In the genomic region with DNA sequence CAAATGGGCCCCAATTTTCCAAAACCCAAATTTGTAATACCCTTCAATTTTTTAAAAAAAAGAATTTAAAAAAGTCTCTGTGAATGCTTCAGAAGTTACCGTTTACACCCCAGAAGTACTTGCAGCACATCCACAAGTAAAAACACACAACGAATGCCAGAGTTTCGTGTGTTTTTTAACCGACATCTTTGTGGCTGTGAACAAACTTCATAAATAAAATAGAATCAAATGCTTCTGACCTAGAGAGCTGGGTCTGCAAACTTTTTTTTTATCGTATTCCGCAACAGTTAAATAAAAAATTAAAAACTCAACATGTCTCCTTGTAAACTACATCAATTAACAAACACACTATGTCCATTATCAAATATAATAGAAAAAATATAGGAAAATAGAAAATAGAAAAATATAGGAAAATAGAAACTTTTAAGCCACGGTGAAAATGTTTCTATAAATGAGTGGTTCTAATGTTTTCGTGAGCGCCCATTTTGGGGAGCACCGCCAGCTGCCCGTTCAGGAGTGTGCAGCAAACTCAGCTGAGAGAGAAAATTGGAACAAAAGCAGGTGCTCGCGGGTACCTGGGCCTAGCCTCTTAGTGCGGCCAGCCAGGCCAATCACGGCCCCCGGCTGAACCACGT, we compare ENCODE assay signal across 2 cellular contexts.
A peak's percentile ranks its signal among the peaks of the same experiment; 100 is the strongest.
TF ChIP-seq lines count a peak whose summit lies in the region.

No MANE protein-coding gene starts in this region.

TF ChIP-seq in SK-N-SH, 30 proteins besides CTCF, POLR2A, EP300 and RAD21 (continued from another document):
- TF ChIP-seq, protein P1, sequence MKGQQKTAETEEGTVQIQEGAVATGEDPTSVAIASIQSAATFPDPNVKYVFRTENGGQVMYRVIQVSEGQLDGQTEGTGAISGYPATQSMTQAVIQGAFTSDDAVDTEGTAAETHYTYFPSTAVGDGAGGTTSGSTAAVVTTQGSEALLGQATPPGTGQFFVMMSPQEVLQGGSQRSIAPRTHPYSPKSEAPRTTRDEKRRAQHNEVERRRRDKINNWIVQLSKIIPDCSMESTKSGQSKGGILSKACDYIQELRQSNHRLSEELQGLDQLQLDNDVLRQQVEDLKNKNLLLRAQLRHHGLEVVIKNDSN (IDR thresholded peaks at IDR 0.05; ENCODE audit: borderline replicate concordance, low read depth), result peak; percentile 81

TF ChIP-seq in SK-N-SH treated with all-trans-retinoic acid at 6 μM for 48 hours, 23 proteins besides CTCF, POLR2A, EP300 and RAD21 (continued from another document):
- TF ChIP-seq PPARA (CRISPR knock-in tag; IDR thresholded peaks at IDR 0.05; ENCODE audit: borderline replicate concordance), result no peak
- TF ChIP-seq TCF4 (CRISPR knock-in tag; IDR thresholded peaks at IDR 0.05; ENCODE audit: borderline replicate concordance), result no peak
- TF ChIP-seq ZC3H10 (CRISPR knock-in tag; IDR thresholded peaks at IDR 0.05), result no peak
- no peak for TF ChIP-seq ISL1 (CRISPR knock-in tag; IDR thresholded peaks at IDR 0.05)
- TF ChIP-seq, protein P2, sequence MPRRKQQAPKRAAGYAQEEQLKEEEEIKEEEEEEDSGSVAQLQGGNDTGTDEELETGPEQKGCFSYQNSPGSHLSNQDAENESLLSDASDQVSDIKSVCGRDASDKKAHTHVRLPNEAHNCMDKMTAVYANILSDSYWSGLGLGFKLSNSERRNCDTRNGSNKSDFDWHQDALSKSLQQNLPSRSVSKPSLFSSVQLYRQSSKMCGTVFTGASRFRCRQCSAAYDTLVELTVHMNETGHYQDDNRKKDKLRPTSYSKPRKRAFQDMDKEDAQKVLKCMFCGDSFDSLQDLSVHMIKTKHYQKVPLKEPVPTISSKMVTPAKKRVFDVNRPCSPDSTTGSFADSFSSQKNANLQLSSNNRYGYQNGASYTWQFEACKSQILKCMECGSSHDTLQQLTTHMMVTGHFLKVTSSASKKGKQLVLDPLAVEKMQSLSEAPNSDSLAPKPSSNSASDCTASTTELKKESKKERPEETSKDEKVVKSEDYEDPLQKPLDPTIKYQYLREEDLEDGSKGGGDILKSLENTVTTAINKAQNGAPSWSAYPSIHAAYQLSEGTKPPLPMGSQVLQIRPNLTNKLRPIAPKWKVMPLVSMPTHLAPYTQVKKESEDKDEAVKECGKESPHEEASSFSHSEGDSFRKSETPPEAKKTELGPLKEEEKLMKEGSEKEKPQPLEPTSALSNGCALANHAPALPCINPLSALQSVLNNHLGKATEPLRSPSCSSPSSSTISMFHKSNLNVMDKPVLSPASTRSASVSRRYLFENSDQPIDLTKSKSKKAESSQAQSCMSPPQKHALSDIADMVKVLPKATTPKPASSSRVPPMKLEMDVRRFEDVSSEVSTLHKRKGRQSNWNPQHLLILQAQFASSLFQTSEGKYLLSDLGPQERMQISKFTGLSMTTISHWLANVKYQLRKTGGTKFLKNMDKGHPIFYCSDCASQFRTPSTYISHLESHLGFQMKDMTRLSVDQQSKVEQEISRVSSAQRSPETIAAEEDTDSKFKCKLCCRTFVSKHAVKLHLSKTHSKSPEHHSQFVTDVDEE (CRISPR knock-in tag; IDR thresholded peaks at IDR 0.05), result no peak
- TF ChIP-seq ZNF8 (CRISPR knock-in tag; IDR thresholded peaks at IDR 0.05), result no peak
- TF ChIP-seq, protein P3, sequence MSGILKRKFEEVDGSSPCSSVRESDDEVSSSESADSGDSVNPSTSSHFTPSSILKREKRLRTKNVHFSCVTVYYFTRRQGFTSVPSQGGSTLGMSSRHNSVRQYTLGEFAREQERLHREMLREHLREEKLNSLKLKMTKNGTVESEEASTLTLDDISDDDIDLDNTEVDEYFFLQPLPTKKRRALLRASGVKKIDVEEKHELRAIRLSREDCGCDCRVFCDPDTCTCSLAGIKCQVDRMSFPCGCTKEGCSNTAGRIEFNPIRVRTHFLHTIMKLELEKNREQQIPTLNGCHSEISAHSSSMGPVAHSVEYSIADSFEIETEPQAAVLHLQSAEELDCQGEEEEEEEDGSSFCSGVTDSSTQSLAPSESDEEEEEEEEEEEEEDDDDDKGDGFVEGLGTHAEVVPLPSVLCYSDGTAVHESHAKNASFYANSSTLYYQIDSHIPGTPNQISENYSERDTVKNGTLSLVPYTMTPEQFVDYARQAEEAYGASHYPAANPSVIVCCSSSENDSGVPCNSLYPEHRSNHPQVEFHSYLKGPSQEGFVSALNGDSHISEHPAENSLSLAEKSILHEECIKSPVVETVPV (CRISPR knock-in tag; IDR thresholded peaks at IDR 0.05), result no peak
- TF ChIP-seq, protein P4, sequence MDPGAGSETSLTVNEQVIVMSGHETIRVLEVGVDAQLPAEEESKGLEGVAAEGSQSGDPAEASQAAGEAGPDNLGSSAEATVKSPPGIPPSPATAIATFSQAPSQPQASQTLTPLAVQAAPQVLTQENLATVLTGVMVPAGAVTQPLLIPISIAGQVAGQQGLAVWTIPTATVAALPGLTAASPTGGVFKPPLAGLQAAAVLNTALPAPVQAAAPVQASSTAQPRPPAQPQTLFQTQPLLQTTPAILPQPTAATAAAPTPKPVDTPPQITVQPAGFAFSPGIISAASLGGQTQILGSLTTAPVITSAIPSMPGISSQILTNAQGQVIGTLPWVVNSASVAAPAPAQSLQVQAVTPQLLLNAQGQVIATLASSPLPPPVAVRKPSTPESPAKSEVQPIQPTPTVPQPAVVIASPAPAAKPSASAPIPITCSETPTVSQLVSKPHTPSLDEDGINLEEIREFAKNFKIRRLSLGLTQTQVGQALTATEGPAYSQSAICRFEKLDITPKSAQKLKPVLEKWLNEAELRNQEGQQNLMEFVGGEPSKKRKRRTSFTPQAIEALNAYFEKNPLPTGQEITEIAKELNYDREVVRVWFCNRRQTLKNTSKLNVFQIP (CRISPR knock-in tag; IDR thresholded peaks at IDR 0.05; ENCODE audit: borderline replicate concordance, low read depth), result no peak
- no peak for TF ChIP-seq BACH2 (CRISPR knock-in tag; IDR thresholded peaks at IDR 0.05; ENCODE audit: borderline replicate concordance)
TF ChIP-seq in SK-N-SH treated with all-trans-retinoic acid at 6 μM for 48 hours: peak in this region for 0.
